In the genomic region with DNA sequence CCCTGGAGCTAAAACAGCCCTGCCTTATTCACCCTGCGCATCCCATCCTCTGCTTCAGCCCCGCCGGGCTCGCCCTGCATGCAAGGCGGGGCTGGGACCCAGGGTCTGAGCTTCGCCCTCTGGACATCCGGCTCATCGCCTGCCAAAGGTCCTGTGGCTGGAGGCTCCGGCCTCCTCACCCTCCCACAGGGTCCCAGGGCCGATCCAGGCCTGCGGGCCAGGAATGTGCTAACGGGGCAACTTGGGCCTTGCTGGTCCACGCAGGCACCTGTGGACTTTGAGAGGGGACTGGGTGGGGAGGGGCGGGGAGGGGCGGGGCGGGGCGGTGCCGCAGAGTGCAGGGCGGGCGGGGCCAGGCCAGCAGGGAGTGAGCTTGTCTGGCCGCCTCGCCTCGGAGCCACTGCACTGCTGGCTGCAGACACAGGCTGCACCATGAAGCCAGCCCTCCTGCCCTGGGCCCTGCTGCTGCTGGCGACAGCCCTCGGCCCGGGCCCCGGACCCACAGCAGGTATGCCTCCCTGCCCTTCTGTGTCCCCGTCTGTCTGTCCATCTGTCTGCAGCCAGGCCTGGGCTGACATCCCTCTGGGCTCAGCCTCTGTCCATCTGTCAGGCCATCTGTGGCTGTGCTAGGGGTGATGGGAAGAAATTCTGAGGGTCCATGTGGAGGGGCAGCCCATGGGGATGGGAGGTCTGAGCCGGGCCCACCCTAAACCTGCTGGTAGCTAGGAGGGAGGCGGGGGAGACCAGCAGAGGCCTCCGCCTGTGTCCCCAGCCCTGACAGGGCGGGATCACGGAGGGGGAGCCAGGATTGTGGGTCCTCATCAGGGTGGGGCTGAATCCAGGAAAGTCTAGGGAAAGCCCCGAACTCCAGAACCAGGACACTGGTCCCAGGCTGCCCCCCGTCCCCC, we compare ENCODE assay signal across 11 cellular contexts. TPM values are rescaled to one million over a fixed set of nuclear protein-coding genes. Genes with fewer than 3 reads are reported as not detected.
A peak's percentile ranks its signal among the peaks of the same experiment; 100 is the strongest.
DNase-seq lines count a peak whose midpoint lies in the region; ATAC-seq and TF ChIP-seq lines count a peak whose summit lies in the region.
"Had no signal": no experiment of that assay in that cellular context is flagged by ENCODE, and none has a peak within 500 bp of the region (broad histone marks: within the 10 kb centered on the region; RNA-seq: fewer than 3 reads in every experiment).

A gene with protein sequence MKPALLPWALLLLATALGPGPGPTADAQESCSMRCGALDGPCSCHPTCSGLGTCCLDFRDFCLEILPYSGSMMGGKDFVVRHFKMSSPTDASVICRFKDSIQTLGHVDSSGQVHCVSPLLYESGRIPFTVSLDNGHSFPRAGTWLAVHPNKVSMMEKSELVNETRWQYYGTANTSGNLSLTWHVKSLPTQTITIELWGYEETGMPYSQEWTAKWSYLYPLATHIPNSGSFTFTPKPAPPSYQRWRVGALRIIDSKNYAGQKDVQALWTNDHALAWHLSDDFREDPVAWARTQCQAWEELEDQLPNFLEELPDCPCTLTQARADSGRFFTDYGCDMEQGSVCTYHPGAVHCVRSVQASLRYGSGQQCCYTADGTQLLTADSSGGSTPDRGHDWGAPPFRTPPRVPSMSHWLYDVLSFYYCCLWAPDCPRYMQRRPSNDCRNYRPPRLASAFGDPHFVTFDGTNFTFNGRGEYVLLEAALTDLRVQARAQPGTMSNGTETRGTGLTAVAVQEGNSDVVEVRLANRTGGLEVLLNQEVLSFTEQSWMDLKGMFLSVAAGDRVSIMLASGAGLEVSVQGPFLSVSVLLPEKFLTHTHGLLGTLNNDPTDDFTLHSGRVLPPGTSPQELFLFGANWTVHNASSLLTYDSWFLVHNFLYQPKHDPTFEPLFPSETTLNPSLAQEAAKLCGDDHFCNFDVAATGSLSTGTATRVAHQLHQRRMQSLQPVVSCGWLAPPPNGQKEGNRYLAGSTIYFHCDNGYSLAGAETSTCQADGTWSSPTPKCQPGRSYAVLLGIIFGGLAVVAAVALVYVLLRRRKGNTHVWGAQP (plus strand): TSS at position 400 of the 908 bp plus-strand sequence. CDS start 33 bp downstream, at position 433.

- intact Hi-C loops in spleen (cut with DNase I; ENCODE audit: low total_unique reads) = no loop called here
- intact Hi-C loops in CD4-positive, alpha-beta memory T cell (cut with micrococcal nuclease) = no loop called here

- TF ChIP-seq CTCF in WTC11 (IDR thresholded peaks at IDR 0.05) (no peak), spleen (IDR thresholded peaks at IDR 0.05 in 8 of 11, conservative IDR thresholded peaks at IDR 0.05 in 3 of 11) (no peak)

- H3K9ac ChIP-seq in iPS-15b (ENCODE audit: low read depth, low read length) = peak within 1 kb of the TSS; percentile 70

- no peak within 1 kb of the TSS for H3K4me3 ChIP-seq in iPS-15b (ENCODE audit: low read depth, low read length)
- no peak within 1 kb of the TSS for H3K4me3 ChIP-seq in spleen
- H3K4me3 ChIP-seq in CD4-positive, alpha-beta memory T cell (ENCODE audit: low read length in 2 of 2) = no peak within 1 kb of the TSS
- H3K4me3 ChIP-seq: SJSA1, smooth muscle cell had no signal

- CTCF ChIA-PET in HEK293T (lab: Yijun Ruan, JAX) = interaction anchor here (0.5 to 1.4 kb wide), 4 partner anchors 9 to 133 kb away, joined by 3 to 9 read pairs (median 3); no protein-coding TSS in a partner anchor
- CTCF ChIA-PET in WTC11 (lab: Charles Lee) = interaction anchor here (0.6 to 4.6 kb wide), 16 partner anchors 8 to 79 kb away, joined by 3 to 74 read pairs (median 4); no protein-coding TSS in a partner anchor
- CTCF ChIA-PET in CD4-positive, alpha-beta memory T cell (lab: Charles Lee; ENCODE audit: partially characterized antibody) = interaction anchor here (1.6 to 3.0 kb wide), 2 partner anchors 9 to 48 kb away, joined by 3 to 11 read pairs; no protein-coding TSS in a partner anchor

- no peak within 1 kb of the TSS for H3K4me3 Mint-ChIP-seq in WTC11
- no peak within 1 kb of the TSS for H3K4me3 Mint-ChIP-seq in CD4-positive, alpha-beta memory T cell
- H3K4me3 Mint-ChIP-seq: stimulated activated naive CD8-positive, alpha-beta T cell treated with anti-CD3 and anti-CD28 coated beads, Interleukin-15, Interleukin-2, amounts not matched to agents 100 ng/mL and 50 ng/mL, for 24 hours had no signal

- ATAC-seq in WTC11 = peak; percentile 68

- TF ChIP-seq POLR2A in spleen (IDR thresholded peaks at IDR 0.05) = no peak

- POLR2A ChIA-PET in HEK293T (lab: Yijun Ruan, JAX) (interaction anchor here (1.1 kb wide), 1 partner anchor 92 kb away, joined by 3 read pairs; no protein-coding TSS in a partner anchor), WTC11 (lab: Charles Lee) (interaction anchor here (0.6 to 1.3 kb wide), 2 partner anchors 25 to 251 kb away, joined by 3 read pairs; no protein-coding TSS in a partner anchor)
- POLR2A ChIA-PET in CD4-positive, alpha-beta memory T cell (lab: Charles Lee; ENCODE audit: partially characterized antibody) = interaction anchor here (1.1 to 1.8 kb wide), 3 partner anchors 24 to 27 kb away, joined by 3 to 4 read pairs (median 3); no protein-coding TSS in a partner anchor

- peak within 1 kb of the TSS in 4 of 8 donors; percentile 5 to 48 (median 24) for H3K27ac ChIP-seq in spleen
- no peak within 1 kb of the TSS for H3K27ac ChIP-seq in CD4-positive, alpha-beta memory T cell (ENCODE audit: low read depth, low read length)
- H3K27ac ChIP-seq: SJSA1 had no signal

- no peaks in the 10 kb centered on the region for H3K9me3 Mint-ChIP-seq in WTC11
- H3K9me3 Mint-ChIP-seq in CD4-positive, alpha-beta memory T cell = no peaks in the 10 kb centered on the region
- H3K9me3 Mint-ChIP-seq: stimulated activated naive CD8-positive, alpha-beta T cell treated with anti-CD3 and anti-CD28 coated beads, Interleukin-15, Interleukin-2, amounts not matched to agents 100 ng/mL and 50 ng/mL, for 24 hours had no signal

- H3K9me3 ChIP-seq in iPS-15b (ENCODE audit: control insufficient read depth, insufficient read depth, low read length) (no peaks in the 10 kb centered on the region), spleen (no peaks in the 10 kb centered on the region)
- H3K9me3 ChIP-seq in CD4-positive, alpha-beta memory T cell (ENCODE audit: control insufficient read depth in 1 of 2, low read length in 2 of 2) = no peaks in the 10 kb centered on the region
- H3K9me3 ChIP-seq: SJSA1 had no signal

- no peaks in the 10 kb centered on the region for H3K27me3 Mint-ChIP-seq in WTC11 (ENCODE audit: low read depth)
- H3K27me3 Mint-ChIP-seq in CD4-positive, alpha-beta memory T cell = no peaks in the 10 kb centered on the region
- H3K27me3 Mint-ChIP-seq: stimulated activated naive CD8-positive, alpha-beta T cell treated with anti-CD3 and anti-CD28 coated beads, Interleukin-15, Interleukin-2, amounts not matched to agents 100 ng/mL and 50 ng/mL, for 24 hours had no signal

- H3K27ac Mint-ChIP-seq in WTC11 = no peak within 1 kb of the TSS
- H3K27ac Mint-ChIP-seq in CD4-positive, alpha-beta memory T cell = peak within 1 kb of the TSS in 2 of 7 donors; percentile 16 to 42
- H3K27ac Mint-ChIP-seq: stimulated activated naive CD8-positive, alpha-beta T cell treated with anti-CD3 and anti-CD28 coated beads, Interleukin-15, Interleukin-2, amounts not matched to agents 100 ng/mL and 50 ng/mL, for 24 hours had no signal

- H3K27me3 ChIP-seq in iPS-15b (ENCODE audit: control insufficient read depth, insufficient read depth, low read length) (no peaks in the 10 kb centered on the region), spleen (replicated peaks in 1 of 7) (no peaks in the 10 kb centered on the region)
- no peaks in the 10 kb centered on the region for H3K27me3 ChIP-seq in CD4-positive, alpha-beta memory T cell (ENCODE audit: insufficient read depth, low read length)
- H3K27me3 ChIP-seq: SJSA1 had no signal

- peak; percentile 46 for DNase-seq in HEK293T (ENCODE audit: extremely low spot score)
- peak; percentile 44 for DNase-seq in WTC11 (ENCODE audit: low spot score)
- DNase-seq in spleen = peak; percentile 74
- no peak for DNase-seq in stimulated activated naive CD4-positive, alpha-beta T cell (lab: John Stamatoyannopoulos, UW)
- DNase-seq in anterior cingulate cortex (lab: John Stamatoyannopoulos, UW) = no peak
- no peak for DNase-seq in CD4-positive, alpha-beta memory T cell
- no peak for DNase-seq in dermis blood vessel endothelial cell

- peaks cover 7% of the 10 kb centered on the region for H3K4me1 Mint-ChIP-seq in WTC11
- H3K4me1 Mint-ChIP-seq in CD4-positive, alpha-beta memory T cell = no peaks in the 10 kb centered on the region

- H3K36me3 ChIP-seq in iPS-15b (ENCODE audit: control insufficient read depth, insufficient read depth, low read length) = peaks cover 16% of the 10 kb centered on the region
- peaks cover 0 to 52% (median 23%) of the 10 kb centered on the region in 6 donors for H3K36me3 ChIP-seq in spleen
- H3K36me3 ChIP-seq in CD4-positive, alpha-beta memory T cell (ENCODE audit: insufficient read depth, low read length) = peaks cover 5% of the 10 kb centered on the region

- WGBS in spleen, 5 donors = 64 to 92% (median 75%) methylated on average over 16 to 35 of the region's 35 CpGs

- H3K36me3 Mint-ChIP-seq in WTC11 = no peaks in the 10 kb centered on the region
- peaks cover 0 to 10% of the 10 kb centered on the region in 2 donors for H3K36me3 Mint-ChIP-seq in CD4-positive, alpha-beta memory T cell

- H3K4me1 ChIP-seq in iPS-15b (ENCODE audit: control insufficient read depth, insufficient read depth, low read length) = peaks cover 4% of the 10 kb centered on the region
- peaks cover 0 to 35% (median 4%) of the 10 kb centered on the region in 6 donors for H3K4me1 ChIP-seq in spleen
- H3K4me1 ChIP-seq in CD4-positive, alpha-beta memory T cell (ENCODE audit: insufficient read depth, low read length) = no peaks in the 10 kb centered on the region

TF ChIP-seq in HEK293T, 16 proteins besides CTCF, POLR2A, EP300 and RAD21:
- TF ChIP-seq FOXA1 (IDR thresholded peaks at IDR 0.05) = no peak
- TF ChIP-seq SP1 (IDR thresholded peaks at IDR 0.05) = no peak

TF ChIP-seq in WTC11, 78 proteins besides CTCF, POLR2A, EP300 and RAD21:
- TF ChIP-seq TP53 (CRISPR knock-in tag; IDR thresholded peaks at IDR 0.05) (no peak), GABPB1 (CRISPR knock-in tag; IDR thresholded peaks at IDR 0.05) (0 out of 2 replicates have a peak, but pooled peaks have one; percentile 12)

RNA-seq across cellular contexts. Expression of the gene that starts here (rescaled TPM):
- total RNA-seq in WTC11 (2021) = 0.85 to 1.1 TPM (median 0.94 TPM) in 3 replicates
- 1 to 10 TPM; 1.4 to 9.0 (median 3.2) TPM for total RNA-seq in spleen
- 1 to 10 TPM; 2.2 to 4.0 (median 3.6) TPM for polyA plus RNA-seq in spleen
- under 1 TPM; 0.44 to 0.52 TPM for total RNA-seq in CD4-positive, alpha-beta memory T cell
- under 1 TPM in 1 of 2 donors, not detected in 1; 0.05 TPM for polyA plus RNA-seq in CD4-positive, alpha-beta memory T cell
- total RNA-seq in dermis blood vessel endothelial cell = 0.34 and 0.60 TPM in 2 replicates

Comparison
In these comparisons a context has a peak if more than half of its experiments do, and no peak if none do; other contexts are left out.
1. DNase-seq: peak in HEK293T (single experiment), WTC11 (single experiment) and spleen (single experiment); none in stimulated activated naive CD4-positive, alpha-beta T cell (0 of 6), anterior cingulate cortex (0 of 58), CD4-positive, alpha-beta memory T cell (0 of 5) and dermis blood vessel endothelial cell (single experiment).